ENCODE assay signal across 16 cellular contexts in genomic region chr2:197946562-197946961, GRCh38.
DNase-seq lines count a peak whose midpoint lies in the region; ATAC-seq and TF ChIP-seq lines count a peak whose summit lies in the region.
"Had no signal": no experiment of that assay in that cellular context is flagged by ENCODE, and none has a peak within 500 bp of the region (broad histone marks: within the 10 kb centered on the region; RNA-seq: fewer than 3 reads in every experiment).

No MANE protein-coding gene starts in this region.

- H3K27ac Mint-ChIP-seq in progenitor cell of endocrine pancreas = peak overlapping the region; percentile 85

- H3K9me3 ChIP-seq in HAP-1 = no peaks in the 10 kb centered on the region
- H3K9me3 ChIP-seq: adrenal gland had no signal

- POLR2A ChIA-PET in RWPE1 (lab: Yijun Ruan, JAX; ENCODE audit: low non-redundant PET) = no interaction called here

- H3K4me3 Mint-ChIP-seq in progenitor cell of endocrine pancreas (ENCODE audit: low read depth) = no peak overlapping the region

- ATAC-seq in HG03571 (IDR thresholded peaks at IDR 0.05; ENCODE audit: unreplicated experiment) = no peak
- ATAC-seq in HG02973 (IDR thresholded peaks at IDR 0.05; ENCODE audit: unreplicated experiment) = no peak
- ATAC-seq: left colon had no signal

- H3K36me3 ChIP-seq in HAP-1 (replicated peaks) = no peaks in the 10 kb centered on the region
- H3K36me3 ChIP-seq: adrenal gland had no signal

- peak; percentile 11 for DNase-seq in NCI-H1105 treated with DMSO at 0.1 percent for 48 hours (lab: John Stamatoyannopoulos, UW)
- no peak for DNase-seq in NCI-H1105 (lab: John Stamatoyannopoulos, UW)
- DNase-seq in RWPE1 (ENCODE audit: low spot score) = peak; percentile 30
- DNase-seq in fibroblast of pulmonary artery (ENCODE audit: low read depth) = peak; percentile 33
- DNase-seq in progenitor cell of endocrine pancreas (ENCODE audit: low spot score, unreplicated experiment) = no peak
- no peak for DNase-seq in HAP-1 (ENCODE audit: low spot score in 2 of 2)
- DNase-seq: activated CD4-positive, alpha-beta T cell treated with anti-CD3 and anti-CD28 coated beads, Interleukin-2, amount 50 U/mL, for 48 hours; activated T-cell treated with anti-CD3 and anti-CD28 coated beads, Interleukin-2, amount 50 U/mL, for 48 hours; adrenal gland; left colon; NCI-H2171; posterior cingulate gyrus had no signal

- H3K4me3 ChIP-seq in fibroblast of pulmonary artery (replicated peaks; ENCODE audit: low read depth, low read length) (no peak overlapping the region), HAP-1 (no peak overlapping the region)
- H3K4me3 ChIP-seq: adrenal gland had no signal

- CTCF ChIA-PET in RWPE1 (lab: Yijun Ruan, JAX) = no interaction called here

- no peak for TF ChIP-seq CTCF in RWPE1 (conservative IDR thresholded peaks at IDR 0.05; ENCODE audit: low read depth)
- no peak for TF ChIP-seq CTCF in fibroblast of pulmonary artery (IDR thresholded peaks at IDR 0.05; ENCODE audit: low read length, missing control alignments)
- no peak for TF ChIP-seq CTCF in progenitor cell of endocrine pancreas (IDR thresholded peaks at IDR 0.05; ENCODE audit: unreplicated experiment)

- in situ Hi-C loops in HAP-1 (cut with MboI; ENCODE audit: low sequenced_read_pairs) = no loop called here

- no peaks in the 10 kb centered on the region for H3K9me3 Mint-ChIP-seq in progenitor cell of endocrine pancreas (ENCODE audit: low read depth)

- H3K27me3 ChIP-seq in HAP-1 (ENCODE audit: low read depth) = no peaks in the 10 kb centered on the region
- H3K27me3 ChIP-seq: adrenal gland had no signal

- H3K27ac ChIP-seq in RWPE1 = no peak overlapping the region
- H3K27ac ChIP-seq: 22Rv1, adrenal gland, C4-2B had no signal

- no peaks in the 10 kb centered on the region for H3K27me3 Mint-ChIP-seq in progenitor cell of endocrine pancreas

- peaks cover 1% of the 10 kb centered on the region for H3K36me3 Mint-ChIP-seq in progenitor cell of endocrine pancreas (ENCODE audit: insufficient read depth)

- no peaks in the 10 kb centered on the region for H3K4me1 ChIP-seq in HAP-1

- peaks cover 84% of the 10 kb centered on the region for H3K4me1 Mint-ChIP-seq in progenitor cell of endocrine pancreas (ENCODE audit: low read depth)

Comparison
In these comparisons a context has a peak if more than half of its experiments do, and no peak if none do; other contexts are left out.
1. DNase-seq: peak in NCI-H1105 treated with DMSO at 0.1 percent for 48 hours (single experiment), RWPE1 (single experiment) and fibroblast of pulmonary artery (single experiment); none in NCI-H1105 (single experiment), progenitor cell of endocrine pancreas (single experiment) and HAP-1 (0 of 2).